In genomic region chr10:73781879-73782748, GRCh38 we compare ENCODE assay signal across 8 cellular contexts. TPM values are rescaled to one million over a fixed set of nuclear protein-coding genes. Genes with fewer than 3 reads are reported as not detected.
DNase-seq lines count a peak whose midpoint lies in the region; ATAC-seq, FAIRE-seq and TF ChIP-seq lines count a peak whose summit lies in the region.

Gene CHCHD1 (plus strand): TSS chr10:73782048. CDS start chr10:73782076, 28 bp downstream.

- DNase-seq in GM04504 (ENCODE audit: low read depth) (peak; percentile 64), NCI-H1436 treated with DMSO at 0.1 percent for 48 hours (lab: John Stamatoyannopoulos, UW) (peak; percentile 18), T-helper 2 cell (peak; percentile 82 to 94 (median 87)), right atrium auricular region (ENCODE audit: low spot score) (peak; percentile 94), pulmonary artery endothelial cell (ENCODE audit: low read depth, low spot score) (peak; percentile 61), urothelium cell line (ENCODE audit: low spot score) (peak; percentile 94)

- H3K4me3 ChIP-seq in right atrium auricular region, result peak within 1 kb of the TSS; percentile 73 to 79

- TF ChIP-seq CTCF in right atrium auricular region (IDR thresholded peaks at IDR 0.05), result no peak

- peak; percentile 74 for FAIRE-seq in urothelium cell line (lab: Jason Lieb, UNC)

- H3K27me3 ChIP-seq in right atrium auricular region, result no peaks in the 10 kb centered on the region

- peak within 1 kb of the TSS; percentile 75 for H3K27ac ChIP-seq in angular gyrus (ENCODE audit: low read depth, low read length)
- peak within 1 kb of the TSS; percentile 87 to 90 for H3K27ac ChIP-seq in right atrium auricular region

- H3K9me3 ChIP-seq in right atrium auricular region, result no peaks in the 10 kb centered on the region

- peak; percentile 51 for ATAC-seq in HG02610 (IDR thresholded peaks at IDR 0.05; ENCODE audit: unreplicated experiment)

- peaks cover 0 to 42% of the 10 kb centered on the region in 2 donors for H3K4me1 ChIP-seq in right atrium auricular region

- peaks cover 10% of the 10 kb centered on the region for H3K36me3 ChIP-seq in right atrium auricular region

RNA-seq across cellular contexts. Expression of gene CHCHD1, which starts in this region (rescaled TPM):
- 10 to 100 TPM; 28.3 to 32.7 TPM for total RNA-seq in right atrium auricular region
- total RNA-seq in pulmonary artery endothelial cell, result 30.9 and 31.3 TPM in 2 replicates

Comparison
In these comparisons a context has a peak if more than half of its experiments do, and no peak if none do; other contexts are left out.
1. Peak in every context shown above with its lines: DNase-seq, ATAC-seq, H3K4me3 ChIP-seq and H3K27ac ChIP-seq.
2. DNase-seq: peak in every context shown above with its lines; median percentile 94 in right atrium auricular region; 94 in urothelium cell line; 87 in T-helper 2 cell; 64 in GM04504; 61 in pulmonary artery endothelial cell; 18 in NCI-H1436 treated with DMSO at 0.1 percent for 48 hours.